1 cellular context compared by ENCODE assay signal in genomic region chrX:323721-324628, GRCh38.
TF ChIP-seq lines count a peak whose summit lies in the region.

No MANE protein-coding gene starts in this region.

TF ChIP-seq in HepG2, 621 proteins besides CTCF, POLR2A, EP300 and RAD21 (continued from another document):
- TF ChIP-seq NFIB (CRISPR knock-in tag; IDR thresholded peaks at IDR 0.05; ENCODE audit: borderline replicate concordance): no peak
- TF ChIP-seq ZNF205 (CRISPR knock-in tag; IDR thresholded peaks at IDR 0.05): no peak
- TF ChIP-seq RBFOX2 (IDR thresholded peaks at IDR 0.05; ENCODE audit: low read depth, low read length): no peak
- no peak for TF ChIP-seq NFKB2 (CRISPR knock-in tag; IDR thresholded peaks at IDR 0.05; ENCODE audit: borderline replicate concordance)
- TF ChIP-seq TFAP4 (IDR thresholded peaks at IDR 0.05; ENCODE audit: borderline replicate concordance, low read depth): peak; percentile 78; the same call in 1 of the 2 replicates
- TF ChIP-seq TRIM22 (IDR thresholded peaks at IDR 0.05): no peak
- TF ChIP-seq ZNF557 (CRISPR knock-in tag; IDR thresholded peaks at IDR 0.05): no peak
